ENCODE assay signal across 15 cellular contexts in genomic region chr19:7792701-7793100, GRCh38. TPM values are rescaled to one million over a fixed set of nuclear protein-coding genes. Genes with fewer than 3 reads are reported as not detected.
DNase-seq lines count a peak whose midpoint lies in the region; ATAC-seq, FAIRE-seq and TF ChIP-seq lines count a peak whose summit lies in the region.
"Not testable (repeated sequence)": the region's sequence is repeated elsewhere in the genome, so short reads cannot be mapped to it uniquely, and the experiment has no call there.
"Had no signal": no experiment of that assay in that cellular context is flagged by ENCODE, and none has a peak within 500 bp of the region (broad histone marks: within the 10 kb centered on the region; RNA-seq: fewer than 3 reads in every experiment).

No MANE protein-coding gene starts in this region.

- H3K9me3 Mint-ChIP-seq in nephron; stimulated activated effector memory CD8-positive, alpha-beta T cell treated with anti-CD3 and anti-CD28 coated beads, Interleukin-12 subunit alpha, Interleukin-12 subunit beta, amount 100 ng/mL, for 72 hours: not testable (repeated sequence)

- not testable (repeated sequence) for H3K36me3 Mint-ChIP-seq in nephron (ENCODE audit: low read depth); stimulated activated effector memory CD8-positive, alpha-beta T cell treated with anti-CD3 and anti-CD28 coated beads, Interleukin-12 subunit alpha, Interleukin-12 subunit beta, amount 100 ng/mL, for 72 hours

- H3K9ac ChIP-seq in endothelial cell of umbilical vein (replicated peaks; ENCODE audit: extremely low read depth, insufficient read depth, low read length); parathyroid adenoma: not testable (repeated sequence)

- not testable (repeated sequence) for ATAC-seq in stimulated activated effector memory CD8-positive, alpha-beta T cell treated with anti-CD3 and anti-CD28 coated beads, Interleukin-12 subunit alpha, Interleukin-12 subunit beta, amount 100 ng/mL, for 72 hours

- not testable (repeated sequence) for H3K4me2 ChIP-seq in endothelial cell of umbilical vein (ENCODE audit: insufficient read depth, low read length)
- peak overlapping the region; percentile 31 for H3K4me2 ChIP-seq in parathyroid adenoma (ENCODE audit: low read length)

- DNase-seq in G401 (ENCODE audit: low spot score) = peak; percentile 83
- not testable (repeated sequence) for DNase-seq in endothelial cell of umbilical vein (ENCODE audit: low read depth, low spot score); stimulated activated effector memory CD8-positive, alpha-beta T cell treated with anti-CD3 and anti-CD28 coated beads, Interleukin-12 subunit alpha, Interleukin-12 subunit beta, amount 100 ng/mL, for 72 hours (ENCODE audit: low spot score in 2 of 2)
- peak; percentile 27 for DNase-seq in left kidney (ENCODE audit: low read depth, low spot score)

- peaks cover 72% of the 10 kb centered on the region for H3K27me3 Mint-ChIP-seq in nephron (ENCODE audit: low read depth)

- TF ChIP-seq POLR2A in endothelial cell of umbilical vein (IDR thresholded peaks at IDR 0.05; ENCODE audit: low read depth, low read length) = not testable (repeated sequence)

- TF ChIP-seq CTCF in VCaP (conservative IDR thresholded peaks at IDR 0.05); endothelial cell of umbilical vein (IDR thresholded peaks at IDR 0.05; ENCODE audit: extremely low read depth in 1 of 2, insufficient read depth in 1 of 2, low read depth in 1 of 2, low read length in 2 of 2); nephron (IDR thresholded peaks at IDR 0.05; ENCODE audit: unreplicated experiment in 3 of 3); parathyroid adenoma (IDR thresholded peaks at IDR 0.05): not testable (repeated sequence)

- H3K27ac ChIP-seq in VCaP = peak overlapping the region; percentile 27; the same call in 1 of the 2 replicates
- peak overlapping the region; percentile 62 for H3K27ac ChIP-seq in endothelial cell of umbilical vein (ENCODE audit: insufficient read depth, low read depth, low read length)
- H3K27ac ChIP-seq in parathyroid adenoma = not testable (repeated sequence)

- not testable (repeated sequence) for H3K79me2 ChIP-seq in endothelial cell of umbilical vein (ENCODE audit: control insufficient read depth, insufficient read depth, low read length); parathyroid adenoma

- FAIRE-seq in endothelial cell of umbilical vein (lab: Jason Lieb, UNC) = not testable (repeated sequence)

- H3K27ac Mint-ChIP-seq in nephron = peak overlapping the region; percentile 93
- peak overlapping the region; percentile 38 for H3K27ac Mint-ChIP-seq in stimulated activated effector memory CD8-positive, alpha-beta T cell treated with anti-CD3 and anti-CD28 coated beads, Interleukin-12 subunit alpha, Interleukin-12 subunit beta, amount 100 ng/mL, for 72 hours

- POLR2A ChIA-PET in endothelial cell of umbilical vein (lab: Charles Lee) = not testable (repeated sequence)

- H3K9me3 ChIP-seq in endothelial cell of umbilical vein (replicated peaks; ENCODE audit: control insufficient read depth, insufficient read depth, low read length); parathyroid adenoma (ENCODE audit: control insufficient read depth, low read length): not testable (repeated sequence)

- not testable (repeated sequence) for H3K36me3 ChIP-seq in endothelial cell of umbilical vein (ENCODE audit: control insufficient read depth in 2 of 2, extremely low read depth in 1 of 2, insufficient read depth in 2 of 2, low read length in 2 of 2); parathyroid adenoma (ENCODE audit: control insufficient read depth, insufficient read depth, low read length)

- H4K20me1 ChIP-seq in endothelial cell of umbilical vein (replicated peaks; ENCODE audit: control insufficient read depth, extremely low read depth, insufficient read depth, low read length) = not testable (repeated sequence)

- dilution Hi-C loops in endothelial cell of umbilical vein (cut with MboI; ENCODE audit: extremely low pct_ligation_motif_present, low sequenced_read_pairs) = not testable (repeated sequence)

- H3K4me1 ChIP-seq in endothelial cell of umbilical vein (ENCODE audit: control insufficient read depth, extremely low read depth, insufficient read depth, low read length) = peaks cover 27% of the 10 kb centered on the region
- not testable (repeated sequence) for H3K4me1 ChIP-seq in parathyroid adenoma

- BruUV-seq in endothelial cell of umbilical vein (replicated peaks; lab: Mats Ljungman, UMichigan) = not testable (repeated sequence)

- not testable (repeated sequence) for H3K9me1 ChIP-seq in endothelial cell of umbilical vein (replicated peaks; ENCODE audit: control insufficient read depth, extremely low read depth, insufficient read depth, low read length)

- not testable (repeated sequence) for H2AFZ ChIP-seq in endothelial cell of umbilical vein (ENCODE audit: low read depth, low read length); parathyroid adenoma

- intact Hi-C loops in endothelial cell of umbilical vein (cut with micrococcal nuclease) = not testable (repeated sequence)

- H3K4me1 Mint-ChIP-seq in nephron = peaks cover 10% of the 10 kb centered on the region
- H3K4me1 Mint-ChIP-seq in stimulated activated effector memory CD8-positive, alpha-beta T cell treated with anti-CD3 and anti-CD28 coated beads, Interleukin-12 subunit alpha, Interleukin-12 subunit beta, amount 100 ng/mL, for 72 hours = not testable (repeated sequence)

- CTCF ChIA-PET in endothelial cell of umbilical vein (lab: Charles Lee) = interaction anchor here (0.9 to 1.9 kb wide), 2 partner anchors 112 to 224 kb away, joined by 5 to 7 read pairs; partner anchors contain the start of gene TRAPPC5

- H3K4me3 Mint-ChIP-seq in nephron; stimulated activated effector memory CD8-positive, alpha-beta T cell treated with anti-CD3 and anti-CD28 coated beads, Interleukin-12 subunit alpha, Interleukin-12 subunit beta, amount 100 ng/mL, for 72 hours: not testable (repeated sequence)

- in situ Hi-C loops in G401 (cut with HindIII; ENCODE audit: low sequenced_read_pairs) = not testable (repeated sequence)

- not testable (repeated sequence) for H3K27me3 ChIP-seq in endothelial cell of umbilical vein (ENCODE audit: control insufficient read depth in 2 of 2, insufficient read depth in 2 of 2, low read length in 2 of 2); parathyroid adenoma (ENCODE audit: control insufficient read depth, insufficient read depth, low read length)

- not testable (repeated sequence) for H3K4me3 ChIP-seq in endothelial cell of umbilical vein (replicated peaks in 1 of 3; ENCODE audit: insufficient read depth in 1 of 3, low read depth in 1 of 3, low read length in 3 of 3)
- H3K4me3 ChIP-seq in parathyroid adenoma (ENCODE audit: low read depth, low read length) = peak overlapping the region; percentile 22

RNA-seq across cellular contexts. Expression of gene CLEC4M, which starts 29.7 kb away (rescaled TPM):
- not detected in 2 replicates for total RNA-seq in G401 (2014; rRNA removed; shearing (Covaris generic))
- total RNA-seq in endothelial cell of umbilical vein = 0.23 and 0.46 TPM in 2 replicates
- polyA plus RNA-seq in endothelial cell of umbilical vein = 1.0 and 1.1 TPM in 2 replicates
- polyA plus RNA-seq in endothelial cell of umbilical vein (2011; cell fraction: cytosol; rRNA removed) = 0.35 and 0.37 TPM in 2 replicates
- polyA plus RNA-seq in endothelial cell of umbilical vein (2011; cell fraction: nucleus; rRNA removed) = 13.2 and 14.6 TPM in 2 replicates
- polyA plus RNA-seq in endothelial cell of umbilical vein (2012) = 0.20 and 0.42 TPM in 2 replicates
- polyA minus RNA-seq in endothelial cell of umbilical vein = 0.25 and 1.2 TPM in 2 replicates
- not detected for polyA minus RNA-seq in endothelial cell of umbilical vein (2011; cell fraction: cytosol; rRNA and poly(A)+ RNA removed)
- polyA minus RNA-seq in endothelial cell of umbilical vein (2011; cell fraction: nucleus; rRNA and poly(A)+ RNA removed) = 0.82 and 0.87 TPM in 2 replicates
- total RNA-seq: A673; CD4-positive, CD25-positive, alpha-beta regulatory T cell; CD8-positive, alpha-beta T cell; GM23338; H4; H9 had no signal
- polyA plus RNA-seq: BJ, GM23338 had no signal

RNA-seq across cellular contexts. Expression of gene EVI5L, which starts 37.3 kb away (rescaled TPM):
- 19.0 and 24.5 TPM in 2 replicates for total RNA-seq in G401 (2014; rRNA removed; shearing (Covaris generic))
- 13.5 and 18.3 TPM in 2 replicates for total RNA-seq in endothelial cell of umbilical vein
- polyA plus RNA-seq in endothelial cell of umbilical vein = 11.9 and 15.8 TPM in 2 replicates
- polyA plus RNA-seq in endothelial cell of umbilical vein (2011; cell fraction: cytosol; rRNA removed) = 9.3 and 10.3 TPM in 2 replicates
- 14.7 and 18.5 TPM in 2 replicates for polyA plus RNA-seq in endothelial cell of umbilical vein (2011; cell fraction: nucleus; rRNA removed)
- 10.3 and 17.7 TPM in 2 replicates for polyA plus RNA-seq in endothelial cell of umbilical vein (2012)
- 14.3 and 23.8 TPM in 2 replicates for polyA minus RNA-seq in endothelial cell of umbilical vein
- 7.0 TPM for polyA minus RNA-seq in endothelial cell of umbilical vein (2011; cell fraction: cytosol; rRNA and poly(A)+ RNA removed)
- 8.7 and 9.9 TPM in 2 replicates for polyA minus RNA-seq in endothelial cell of umbilical vein (2011; cell fraction: nucleus; rRNA and poly(A)+ RNA removed)

RNA-seq across cellular contexts. Expression of gene CD209, which starts 45.4 kb away (rescaled TPM):
- not detected in 2 replicates for total RNA-seq in G401 (2014; rRNA removed; shearing (Covaris generic))
- total RNA-seq in endothelial cell of umbilical vein = not detected in 2 replicates
- polyA plus RNA-seq in endothelial cell of umbilical vein = not detected in 2 replicates
- not detected in 2 replicates for polyA plus RNA-seq in endothelial cell of umbilical vein (2011; cell fraction: cytosol; rRNA removed)
- polyA plus RNA-seq in endothelial cell of umbilical vein (2011; cell fraction: nucleus; rRNA removed) = not detected in 2 replicates
- not detected in 2 replicates for polyA plus RNA-seq in endothelial cell of umbilical vein (2012)
- not detected in 2 replicates for polyA minus RNA-seq in endothelial cell of umbilical vein
- polyA minus RNA-seq in endothelial cell of umbilical vein (2011; cell fraction: cytosol; rRNA and poly(A)+ RNA removed) = not detected
- polyA minus RNA-seq in endothelial cell of umbilical vein (2011; cell fraction: nucleus; rRNA and poly(A)+ RNA removed) = not detected in 2 replicates
- total RNA-seq: A172; A673; CD4-positive, CD25-positive, alpha-beta regulatory T cell; CD8-positive, alpha-beta T cell; H9 had no signal
- polyA plus RNA-seq: BJ; CD4-positive, CD25-positive, alpha-beta regulatory T cell; GM23338 had no signal
